ENCODE assay signal across 9 cellular contexts in genomic region chr6:73388800-73389512, GRCh38. TPM values are rescaled to one million over a fixed set of nuclear protein-coding genes. Genes with fewer than 3 reads are reported as not detected.
A peak's percentile ranks its signal among the peaks of the same experiment; 100 is the strongest.
DNase-seq lines count a peak whose midpoint lies in the region; ATAC-seq and TF ChIP-seq lines count a peak whose summit lies in the region.
"Had no signal": no experiment of that assay in that cellular context is flagged by ENCODE, and none has a peak within 500 bp of the region (broad histone marks: within the 10 kb centered on the region; RNA-seq: fewer than 3 reads in every experiment).

No MANE protein-coding gene starts in this region.

- POLR2A ChIA-PET in HEK293 (lab: Yijun Ruan, JAX): interaction anchor here (1.1 to 1.4 kb wide), 3 partner anchors 73 to 132 kb away, joined by 3 to 6 read pairs (median 3); partner anchors contain the start of gene MTO1

- peak overlapping the region; percentile 50; the same call in 1 of the 2 replicates for H3K9ac ChIP-seq in MM.1S (ENCODE audit: low read length)

- intact Hi-C loops in left colon (cut with DNase I, micrococcal nuclease): no loop called here

- H3K27ac ChIP-seq in HEK293 (ENCODE audit: extremely low read depth, low read depth, low read length): peak overlapping the region; percentile 40; the same call in 1 of the 2 replicates
- peak overlapping the region; percentile 66 for H3K27ac ChIP-seq in MM.1S (ENCODE audit: low read length)

- H3K9me2 ChIP-seq in MM.1S (replicated peaks; ENCODE audit: insufficient read depth, low read length): no peaks in the 10 kb centered on the region

- peak overlapping the region; percentile 40 for H3K4me2 ChIP-seq in MM.1S (ENCODE audit: low read depth, low read length)

- H4K20me1 ChIP-seq in MM.1S (ENCODE audit: insufficient read depth, low read length): no peaks in the 10 kb centered on the region

- H3K36me3 ChIP-seq in HEK293 (ENCODE audit: control insufficient read depth in 2 of 2, insufficient read depth in 1 of 2, low read length in 2 of 2): no peaks in the 10 kb centered on the region
- H3K36me3 ChIP-seq in MM.1S (replicated peaks; ENCODE audit: insufficient read depth, low read length): no peaks in the 10 kb centered on the region

- ATAC-seq in left colon: peak; percentile 78

- peak overlapping the region; percentile 55; the same call in 1 of the 2 replicates for H2AFZ ChIP-seq in MM.1S (ENCODE audit: low read length)

- peak overlapping the region; percentile 50 for H3K4me3 ChIP-seq in HEK293 (ENCODE audit: low read depth, low read length)
- H3K4me3 ChIP-seq in MM.1S (ENCODE audit: low read length): peak overlapping the region; percentile 55
- peak overlapping the region; percentile 69 for H3K4me3 ChIP-seq in WI38 (ENCODE audit: low read depth, low read length)

- H3F3A ChIP-seq in MM.1S (ENCODE audit: insufficient read depth, low read length): peaks cover 12% of the 10 kb centered on the region

- no peaks in the 10 kb centered on the region for H3K27me3 ChIP-seq in MM.1S (replicated peaks; ENCODE audit: insufficient read depth, low read length)

- CTCF ChIA-PET in HEK293 (lab: Yijun Ruan, JAX): interaction anchor here (0.5 to 3.5 kb wide), 31 partner anchors 9 to 878 kb away, joined by 3 to 39 read pairs (median 3); partner anchors contain the start of gene MTO1

- H3K4me1 ChIP-seq in HEK293 (ENCODE audit: control insufficient read depth, insufficient read depth, low read length) (peaks cover 3% of the 10 kb centered on the region; the same call in 1 of the 2 replicates), MM.1S (ENCODE audit: low read length) (peaks cover 24% of the 10 kb centered on the region)

- peak; percentile 83 for TF ChIP-seq CTCF in HEK293 (tag by site-specific recombination; IDR thresholded peaks at IDR 0.05)
- TF ChIP-seq CTCF in MM.1S (IDR thresholded peaks at IDR 0.05; ENCODE audit: low read length): peak; percentile 29
- TF ChIP-seq CTCF in WI38 (IDR thresholded peaks at IDR 0.05; ENCODE audit: low read depth, low read length): peak; percentile 78

- peak; percentile 39 for DNase-seq in NCI-H146 (lab: John Stamatoyannopoulos, UW)
- no peak for DNase-seq in NCI-H146 treated with DMSO at 0.1 percent for 48 hours (lab: John Stamatoyannopoulos, UW; ENCODE audit: unreplicated experiment)
- peak; percentile 82 for DNase-seq in MM.1S
- DNase-seq in cerebellar cortex (ENCODE audit: low spot score): peak; percentile 80
- DNase-seq in left colon: peak; percentile 46 to 48
- peak; percentile 58 to 64 for DNase-seq in stimulated activated CD4-positive, alpha-beta T cell treated with anti-CD3 and anti-CD28 coated beads, Interleukin-2, amount 100 ng/mL, for 24 hours

- no peaks in the 10 kb centered on the region for H3K79me2 ChIP-seq in MM.1S (ENCODE audit: low read length)

- H3K9me3 ChIP-seq in HEK293 (ENCODE audit: control insufficient read depth, insufficient read depth, low read depth, low read length) (no peaks in the 10 kb centered on the region), MM.1S (replicated peaks; ENCODE audit: insufficient read depth, low read length) (no peaks in the 10 kb centered on the region)

TF ChIP-seq in HEK293, 187 proteins besides CTCF, POLR2A, EP300 and RAD21 (continues in another document):
- TF ChIP-seq SP3 (tag by site-specific recombination; IDR thresholded peaks at IDR 0.05) (0 out of 2 replicates have a peak, but pooled peaks have one; percentile 12), ZNF501 (tag by site-specific recombination; IDR thresholded peaks at IDR 0.05) (no peak), ZNF473 (tag by site-specific recombination; IDR thresholded peaks at IDR 0.05) (no peak), ZNF138 (tag by site-specific recombination; IDR thresholded peaks at IDR 0.05; ENCODE audit: borderline replicate concordance) (no peak), ZNF692 (tag by site-specific recombination; IDR thresholded peaks at IDR 0.05) (no peak), ZNF777 (tag by site-specific recombination; IDR thresholded peaks at IDR 0.05; ENCODE audit: borderline replicate concordance) (no peak; the same call in 1 of the 2 replicates), ZNF239 (tag by site-specific recombination; IDR thresholded peaks at IDR 0.05) (no peak), ZNF785 (tag by site-specific recombination; IDR thresholded peaks at IDR 0.05) (no peak), ZSCAN30 (tag by site-specific recombination; IDR thresholded peaks at IDR 0.05) (0 out of 2 replicates have a peak, but pooled peaks have one; percentile 29), GLI4 (tag by site-specific recombination; IDR thresholded peaks at IDR 0.05) (no peak), ZNF76 (tag by site-specific recombination; IDR thresholded peaks at IDR 0.05; ENCODE audit: borderline replicate concordance, low read depth) (no peak), GLIS2 (tag by site-specific recombination; IDR thresholded peaks at IDR 0.05) (peak; percentile 89), YY1 (tag by site-specific recombination; IDR thresholded peaks at IDR 0.05) (no peak), ZNF324 (tag by site-specific recombination; IDR thresholded peaks at IDR 0.05) (no peak), PATZ1 (tag by site-specific recombination; IDR thresholded peaks at IDR 0.05) (peak; percentile 46), ZNF214 (tag by site-specific recombination; IDR thresholded peaks at IDR 0.05; ENCODE audit: borderline replicate concordance) (no peak), ZBTB8A (tag by site-specific recombination; IDR thresholded peaks at IDR 0.05) (no peak), ZNF510 (tag by site-specific recombination; IDR thresholded peaks at IDR 0.05; ENCODE audit: insufficient replicate concordance) (no peak), PBX3 (CRISPR knock-in tag; IDR thresholded peaks at IDR 0.05) (peak; percentile 30; the same call in 1 of the 2 replicates), ZNF560 (tag by site-specific recombination; IDR thresholded peaks at IDR 0.05; ENCODE audit: borderline replicate concordance) (no peak), ZEB2 (tag by site-specific recombination; IDR thresholded peaks at IDR 0.05) (0 out of 2 replicates have a peak, but pooled peaks have one; percentile 59), KLF7 (tag by site-specific recombination; IDR thresholded peaks at IDR 0.05; ENCODE audit: borderline replicate concordance) (peak; percentile 76; the same call in 1 of the 2 replicates)
- TF ChIP-seq, protein P1, sequence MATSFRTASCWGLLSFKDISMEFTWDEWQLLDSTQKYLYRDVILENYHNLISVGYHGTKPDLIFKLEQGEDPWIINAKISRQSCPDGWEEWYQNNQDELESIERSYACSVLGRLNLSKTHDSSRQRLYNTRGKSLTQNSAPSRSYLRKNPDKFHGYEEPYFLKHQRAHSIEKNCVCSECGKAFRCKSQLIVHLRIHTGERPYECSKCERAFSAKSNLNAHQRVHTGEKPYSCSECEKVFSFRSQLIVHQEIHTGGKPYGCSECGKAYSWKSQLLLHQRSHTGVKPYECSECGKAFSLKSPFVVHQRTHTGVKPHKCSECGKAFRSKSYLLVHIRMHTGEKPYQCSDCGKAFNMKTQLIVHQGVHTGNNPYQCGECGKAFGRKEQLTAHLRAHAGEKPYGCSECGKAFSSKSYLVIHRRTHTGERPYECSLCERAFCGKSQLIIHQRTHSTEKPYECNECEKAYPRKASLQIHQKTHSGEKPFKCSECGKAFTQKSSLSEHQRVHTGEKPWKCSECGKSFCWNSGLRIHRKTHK (tag by site-specific recombination; IDR thresholded peaks at IDR 0.05): no peak

RNA-seq across cellular contexts. Expression of gene DDX43, which starts 5.7 kb away (rescaled TPM):
- under 1 TPM; 0.22 to 0.46 TPM for total RNA-seq in left colon
- total RNA-seq: Daoy had no signal

RNA-seq across cellular contexts. Expression of gene OOEP, which starts 19.3 kb away (rescaled TPM):
- total RNA-seq in left colon: not detected
- total RNA-seq: Daoy had no signal

RNA-seq across cellular contexts. Expression of gene KHDC3L, which starts 26.5 kb away (rescaled TPM):
- total RNA-seq in left colon: not detected
- total RNA-seq: Daoy had no signal

RNA-seq across cellular contexts. Expression of gene DPPA5, which starts 34.9 kb away (rescaled TPM):
- not detected for total RNA-seq in left colon
- total RNA-seq: Daoy had no signal

Comparison
In these comparisons a context has a peak if more than half of its experiments do, and no peak if none do; other contexts are left out.
1. CTCF ChIP-seq: peak in every context shown above with its lines; median percentile 83 in HEK293; 78 in WI38; 29 in MM.1S.